Comparison of ENCODE assay signal across 8 cellular contexts in the genomic region with DNA sequence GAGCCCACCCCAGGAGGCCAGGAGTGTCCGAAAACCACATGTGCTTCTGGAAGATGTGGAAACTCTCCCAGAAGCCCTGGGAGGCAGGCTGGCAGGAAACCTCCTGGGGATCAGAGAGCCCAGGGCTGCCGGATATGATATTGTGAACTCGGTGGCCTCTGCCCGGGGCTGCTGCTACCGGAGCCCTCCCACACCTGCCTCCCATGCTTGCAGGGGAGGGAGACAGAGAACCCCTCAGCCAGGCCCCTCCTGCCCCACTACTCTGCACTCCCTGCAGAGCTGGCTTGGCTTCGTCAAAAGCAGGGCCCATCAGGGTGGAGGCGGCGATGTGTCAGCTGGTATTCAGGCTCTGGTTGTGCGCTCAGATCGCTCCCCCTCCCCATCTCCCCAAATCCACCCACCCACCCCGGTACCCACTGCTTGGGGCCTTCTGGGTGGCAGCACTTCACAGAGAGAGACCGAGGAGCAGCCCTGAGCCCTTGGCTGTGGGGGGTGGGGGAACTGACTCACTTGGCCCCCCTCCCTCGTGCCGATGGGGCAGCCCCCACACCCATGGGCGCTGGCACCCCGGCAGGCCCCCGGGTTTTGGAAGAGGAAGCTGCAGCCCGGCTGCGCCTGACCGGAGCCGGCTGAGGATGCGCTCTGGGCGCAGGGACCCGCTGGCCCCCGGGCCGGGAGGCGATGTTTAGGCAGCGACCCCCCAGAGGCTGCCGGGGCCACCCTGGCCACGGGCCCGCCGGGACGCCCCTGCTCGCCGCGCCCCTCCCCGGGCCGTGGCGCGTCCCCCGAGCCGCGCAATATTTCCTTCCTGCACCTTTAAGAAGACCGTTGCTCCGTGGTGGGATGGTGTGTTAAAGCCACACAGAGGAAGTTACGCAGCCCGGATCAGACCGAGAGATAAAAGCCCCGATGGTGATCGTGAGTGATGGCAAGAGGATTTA. TPM values are rescaled to one million over a fixed set of nuclear protein-coding genes. Genes with fewer than 3 reads are reported as not detected.
DNase-seq lines count a peak whose midpoint lies in the region; ATAC-seq, FAIRE-seq and TF ChIP-seq lines count a peak whose summit lies in the region.

No MANE protein-coding gene starts in this region.

- no peak for TF ChIP-seq CTCF in right atrium auricular region (IDR thresholded peaks at IDR 0.05)

- H3K27ac ChIP-seq in SJSA1 (no peak overlapping the region), right atrium auricular region (peak overlapping the region; percentile 14 to 72), small intestine (ENCODE audit: low read depth in 1 of 2, low read length in 1 of 2) (no peak overlapping the region)

- DNase-seq in NCI-H345 (lab: John Stamatoyannopoulos, UW) (peak; percentile 27), NCI-H345 treated with DMSO at 0.1 percent for 48 hours (lab: John Stamatoyannopoulos, UW; ENCODE audit: unreplicated experiment) (no peak), SJSA1 (ENCODE audit: low read depth in 1 of 2, low spot score in 2 of 2) (no peak), right atrium auricular region (ENCODE audit: low spot score) (no peak), small intestine (peak; percentile 24), NCI-H1694 treated with DMSO at 0.1 percent for 48 hours (lab: John Stamatoyannopoulos, UW) (no peak)
- peak; percentile 57 for DNase-seq in activated naive CD4-positive, alpha-beta T cell treated with Interleukin-2 at 50 U/mL for 16 hours

- peaks cover 84% of the 10 kb centered on the region for H3K27me3 ChIP-seq in SJSA1 (replicated peaks)
- peaks cover 0 to 5% of the 10 kb centered on the region in 2 donors for H3K27me3 ChIP-seq in right atrium auricular region
- peaks cover 1 to 24% of the 10 kb centered on the region in 2 donors for H3K27me3 ChIP-seq in small intestine (ENCODE audit: control insufficient read depth in 2 of 2, insufficient read depth in 2 of 2, low read length in 2 of 2)

- 3 to 4% (median 4%) methylated on average over 33 to 50 of the region's 50 CpGs for WGBS in small intestine, 3 donors

- ATAC-seq in HG02759 (IDR thresholded peaks at IDR 0.05; ENCODE audit: unreplicated experiment): no peak

- peak overlapping the region; percentile 46 for H3K4me3 ChIP-seq in SJSA1
- H3K4me3 ChIP-seq in right atrium auricular region: peak overlapping the region; percentile 69 to 72
- peak overlapping the region; percentile 59 to 74 for H3K4me3 ChIP-seq in small intestine (ENCODE audit: low read depth in 1 of 2, low read length in 2 of 2)

- H3K4me1 ChIP-seq in SJSA1 (replicated peaks) (peaks cover 18% of the 10 kb centered on the region), right atrium auricular region (peaks cover 0 to 31% of the 10 kb centered on the region in 2 donors), small intestine (ENCODE audit: control insufficient read depth in 2 of 2, insufficient read depth in 1 of 2, low read depth in 1 of 2, low read length in 1 of 2) (peaks cover 6% of the 10 kb centered on the region in 2 donors)

- H3K36me3 ChIP-seq in SJSA1 (no peaks in the 10 kb centered on the region), right atrium auricular region (no peaks in the 10 kb centered on the region), small intestine (ENCODE audit: control insufficient read depth in 2 of 2, insufficient read depth in 2 of 2, low read length in 2 of 2) (no peaks in the 10 kb centered on the region)

- no peak for FAIRE-seq in small intestine (lab: Jason Lieb, UNC)

- H3K9me3 ChIP-seq in SJSA1 (replicated peaks) (no peaks in the 10 kb centered on the region), right atrium auricular region (no peaks in the 10 kb centered on the region), small intestine (ENCODE audit: control insufficient read depth, low read depth) (no peaks in the 10 kb centered on the region)

RNA-seq across cellular contexts. Expression of gene NTNG2, which starts 0.8 kb away (rescaled TPM):
- not detected in 2 replicates for total RNA-seq in SJSA1 (2014; rRNA removed; shearing (Covaris generic))
- 10 to 100 TPM in 1 of 2 donors, 1 to 10 TPM in 1; 5.2 to 16.9 TPM for total RNA-seq in right atrium auricular region
- polyA plus RNA-seq in small intestine: under 1 TPM; 0.33 to 0.67 (median 0.54) TPM

Comparison
In these comparisons a context has a peak if more than half of its experiments do, and no peak if none do; other contexts are left out.
1. DNase-seq: peak in NCI-H345 (single experiment), activated naive CD4-positive, alpha-beta T cell treated with Interleukin-2 at 50 U/mL for 16 hours (single experiment) and small intestine (single experiment); none in NCI-H345 treated with DMSO at 0.1 percent for 48 hours (single experiment), SJSA1 (0 of 2), right atrium auricular region (single experiment) and NCI-H1694 treated with DMSO at 0.1 percent for 48 hours (single experiment).
2. H3K27ac ChIP-seq: peak in right atrium auricular region (2 of 2); none in SJSA1 (single experiment) and small intestine (0 of 2).
3. Peak in every context shown above with its lines, with median percentiles within 50 percentile points of each other: H3K4me3 ChIP-seq.